8 cellular contexts compared by ENCODE assay signal in genomic region chr6:56542367-56543331, GRCh38.
A peak's percentile ranks its signal among the peaks of the same experiment; 100 is the strongest.
DNase-seq lines count a peak whose midpoint lies in the region; ATAC-seq and TF ChIP-seq lines count a peak whose summit lies in the region.

No MANE protein-coding gene starts in this region.

- H3K4me3 ChIP-seq in astrocyte of the spinal cord (ENCODE audit: low read depth, low read length): peak overlapping the region; percentile 58
- peak overlapping the region; percentile 84 for H3K4me3 ChIP-seq in rectal smooth muscle tissue (ENCODE audit: low read length)
- peak overlapping the region; percentile 83 to 85 for H3K4me3 ChIP-seq in aorta (ENCODE audit: low read length in 2 of 2)

- H3K36me3 Mint-ChIP-seq in T-helper 17 cell (ENCODE audit: low read depth): no peaks in the 10 kb centered on the region

- intact Hi-C loops in aorta (cut with DNase I): loop anchor here in 1 of 2 donors (5.0 kb wide), 2 partner anchors 45 to 170 kb away; no protein-coding TSS in a partner anchor

- no peaks in the 10 kb centered on the region for H3K27me3 Mint-ChIP-seq in T-helper 17 cell

- no peaks in the 10 kb centered on the region for H3K36me3 ChIP-seq in rectal smooth muscle tissue (ENCODE audit: control insufficient read depth, insufficient read depth, low read length)
- no peaks in the 10 kb centered on the region for H3K36me3 ChIP-seq in aorta (ENCODE audit: control insufficient read depth in 1 of 2, insufficient read depth in 2 of 2, low read length in 1 of 2)

- H3K4me3 Mint-ChIP-seq in T-helper 17 cell: no peak overlapping the region

- H3K9me3 ChIP-seq in T-helper 17 cell (ENCODE audit: control insufficient read depth, low read length, poor library complexity, severe bottlenecking): no peaks in the 10 kb centered on the region
- H3K9me3 ChIP-seq in aorta (ENCODE audit: control insufficient read depth, low read length): no peaks in the 10 kb centered on the region

- peaks cover 19% of the 10 kb centered on the region for H3K4me1 ChIP-seq in rectal smooth muscle tissue (ENCODE audit: control insufficient read depth, insufficient read depth, low read length)
- no peaks in the 10 kb centered on the region for H3K4me1 ChIP-seq in aorta (ENCODE audit: control insufficient read depth in 1 of 2, insufficient read depth in 2 of 2, low read length in 2 of 2)

- H3K27ac Mint-ChIP-seq in T-helper 17 cell: no peak overlapping the region

- ATAC-seq in HG02798 (IDR thresholded peaks at IDR 0.05; ENCODE audit: poor library complexity, unreplicated experiment): peak; percentile 94
- ATAC-seq in T-helper 17 cell: peak; percentile 92
- ATAC-seq in aorta (ENCODE audit: low FRiP score): peak; percentile 96

- peak overlapping the region; percentile 82 for H3K9ac ChIP-seq in rectal smooth muscle tissue (ENCODE audit: low read length)

- 0 to 1% methylated on average over 50 of the region's 50 CpGs for WGBS in aorta, 2 donors

- TF ChIP-seq CTCF in GM13977 (IDR thresholded peaks at IDR 0.05; ENCODE audit: extremely low read depth, insufficient read depth, missing control alignments) (peak; percentile 42), astrocyte of the spinal cord (IDR thresholded peaks at IDR 0.05; ENCODE audit: low read depth, low read length) (peak; percentile 40)

- DNase-seq in GM13977 (ENCODE audit: low spot score) (peak; percentile 69), NCI-H1417 (lab: John Stamatoyannopoulos, UW) (peak; percentile 91 to 98 (median 95)), T-helper 17 cell (peak; percentile 14 to 28 (median 19)), astrocyte of the spinal cord (ENCODE audit: low read depth, low spot score) (peak; percentile 99), hypothalamus (lab: John Stamatoyannopoulos, UW) (peak; percentile 43 to 92 (median 77)), aorta (peak; percentile 96)

- in situ Hi-C loops in GM13977 (cut with MboI; ENCODE audit: low pct_unique_long_range_greater_than_20kb, low sequenced_read_pairs, unreplicated experiment) (no loop called here), astrocyte of the spinal cord (cut with HindIII; ENCODE audit: low sequenced_read_pairs) (no loop called here)

- H3K27me3 ChIP-seq in rectal smooth muscle tissue (ENCODE audit: control insufficient read depth, insufficient read depth, low read length) (no peaks in the 10 kb centered on the region), aorta (ENCODE audit: control insufficient read depth in 1 of 2, insufficient read depth in 2 of 2, low read length in 1 of 2) (no peaks in the 10 kb centered on the region)

- peak overlapping the region; percentile 94 for H3K27ac ChIP-seq in rectal smooth muscle tissue (ENCODE audit: low read depth, low read length)
- peak overlapping the region; percentile 71 to 87 for H3K27ac ChIP-seq in aorta (ENCODE audit: low read depth in 1 of 2, low read length in 2 of 2)

- H3K4me1 Mint-ChIP-seq in T-helper 17 cell: no peaks in the 10 kb centered on the region

Comparison
In these comparisons a context has a peak if more than half of its experiments do, and no peak if none do; other contexts are left out.
1. Peak in every context shown above with its lines: DNase-seq, ATAC-seq, H3K4me3 ChIP-seq and H3K27ac ChIP-seq.
2. DNase-seq: peak in every context shown above with its lines; median percentile 99 in astrocyte of the spinal cord; 96 in aorta; 95 in NCI-H1417; 77 in hypothalamus; 69 in GM13977; 19 in T-helper 17 cell.